22 cellular contexts compared by ENCODE assay signal in the genomic region with DNA sequence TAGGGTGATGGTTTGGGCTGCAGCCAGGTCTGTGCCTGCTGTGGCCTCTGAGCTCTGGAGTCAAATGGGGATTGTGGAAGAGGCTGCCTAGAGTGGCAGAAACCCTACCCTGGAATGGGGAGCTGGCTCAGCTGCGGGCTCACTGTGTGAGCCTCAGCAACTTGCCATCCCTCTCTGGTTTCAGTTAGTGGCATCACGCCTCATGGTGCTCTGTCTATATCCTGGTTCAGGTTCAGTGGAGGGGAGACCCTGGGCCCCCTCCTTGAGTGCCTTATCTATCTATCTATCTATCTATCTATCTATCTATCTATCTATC.
DNase-seq lines count a peak whose midpoint lies in the region; ATAC-seq, FAIRE-seq and TF ChIP-seq lines count a peak whose summit lies in the region.
"Had no signal": no experiment of that assay in that cellular context is flagged by ENCODE, and none has a peak within 500 bp of the region (broad histone marks: within the 10 kb centered on the region; RNA-seq: fewer than 3 reads in every experiment).

No MANE protein-coding gene starts in this region.

- H3K4me3 ChIP-seq in K562, result no peak overlapping the region
- H3K4me3 ChIP-seq in neuronal stem cell (ENCODE audit: low read length in 2 of 2), result no peak overlapping the region
- H3K4me3 ChIP-seq: A549; BLaER1 treated with 17β-estradiol and CSF1 and Interleukin-3, amounts not matched to agents 10 nM and 100 nM; GM23338 had no signal

- CTCF ChIA-PET in K562 (lab: Yijun Ruan, JAX; ENCODE audit: low intra/inter-chr PET ratio), result no interaction called here

- H3K27ac ChIP-seq in K562 (ENCODE audit: extremely low read depth, low read depth, low read length) (no peak overlapping the region), neuronal stem cell (replicated peaks; ENCODE audit: low read length) (no peak overlapping the region)
- H3K27ac ChIP-seq: A549; BLaER1 treated with 17β-estradiol and CSF1 and Interleukin-3, amounts not matched to agents 10 nM and 100 nM had no signal

- H3K9ac ChIP-seq in K562 (ENCODE audit: insufficient read depth in 1 of 2, low read depth in 2 of 2, low read length in 2 of 2) (no peak overlapping the region), neuronal stem cell (ENCODE audit: low read depth, low read length, poor library complexity) (no peak overlapping the region)
- H3K9ac ChIP-seq: BLaER1 treated with 17β-estradiol and CSF1 and Interleukin-3, amounts not matched to agents 10 nM and 100 nM had no signal

- peak overlapping the region; percentile 9 for H3K18ac ChIP-seq in neuronal stem cell (ENCODE audit: low read length)

- H2BK12ac ChIP-seq in neuronal stem cell (ENCODE audit: low read length), result no peak overlapping the region

- ATAC-seq in K562, result no peak
- ATAC-seq: A549, GM23338, HCT116 had no signal

- H3K9me3 ChIP-seq in K562 (replicated peaks; ENCODE audit: control insufficient read depth, insufficient read depth, low read depth, low read length) (no peaks in the 10 kb centered on the region), neuronal stem cell (replicated peaks in 1 of 2; ENCODE audit: control insufficient read depth in 2 of 2, insufficient read depth in 1 of 2, low read depth in 1 of 2, low read length in 2 of 2) (no peaks in the 10 kb centered on the region)
- H3K9me3 ChIP-seq: BE2C had no signal

- FAIRE-seq in K562 (lab: Jason Lieb, UNC) (no peak), D721Med (lab: Jason Lieb, UNC) (no peak)
- FAIRE-seq: A549, G401.6, GM12892 had no signal

- no peaks in the 10 kb centered on the region for H3K9me1 ChIP-seq in K562 (ENCODE audit: control insufficient read depth, insufficient read depth, low read length)

- BruUV-seq in K562 (replicated peaks; lab: Mats Ljungman, UMichigan), result no TSS peak

- no peaks in the 10 kb centered on the region for H3K79me2 ChIP-seq in K562 (ENCODE audit: control insufficient read depth, insufficient read depth, low read length)

- in situ Hi-C loops in K562 (cut with MboI), result no loop called here

- TF ChIP-seq RAD21 in K562 (CRISPR knock-in tag; conservative IDR thresholded peaks at IDR 0.05 in 1 of 2, IDR thresholded peaks at IDR 0.05 in 1 of 2), result no peak

- intact Hi-C loops in K562 (cut with micrococcal nuclease), result no loop called here

- POLR2A ChIA-PET in K562 (lab: Yijun Ruan, JAX), result interaction anchor here (0.6 kb wide), 1 partner anchor 22 kb away, joined by 3 read pairs; no protein-coding TSS in a partner anchor

- no peak overlapping the region for H2BK120ac ChIP-seq in neuronal stem cell (ENCODE audit: low read depth, low read length)

- no peaks in the 10 kb centered on the region for H3K79me1 ChIP-seq in neuronal stem cell (ENCODE audit: low read depth, low read length)

- H3K36me3 ChIP-seq in K562 (ENCODE audit: control insufficient read depth, insufficient read depth, low read length), result no peaks in the 10 kb centered on the region
- no peaks in the 10 kb centered on the region for H3K36me3 ChIP-seq in neuronal stem cell (replicated peaks in 1 of 2; ENCODE audit: control insufficient read depth in 2 of 2, insufficient read depth in 2 of 2, low read length in 2 of 2)
- H3K36me3 ChIP-seq: BE2C; BLaER1 treated with 17β-estradiol and CSF1 and Interleukin-3, amounts not matched to agents 10 nM and 100 nM had no signal

- no peak for TF ChIP-seq CTCF in K562 (IDR thresholded peaks at IDR 0.05 in 2 of 3, conservative IDR thresholded peaks at IDR 0.05 in 1 of 3; ENCODE audit: insufficient read depth in 2 of 3, low read depth in 1 of 3, low read length in 3 of 3)
- no peak for TF ChIP-seq CTCF in D721Med (IDR thresholded peaks at IDR 0.05; ENCODE audit: insufficient read depth, missing control alignments)

- H4K20me1 ChIP-seq in K562 (replicated peaks; ENCODE audit: control insufficient read depth, insufficient read depth, low read length), result no peaks in the 10 kb centered on the region
- H4K20me1 ChIP-seq: BLaER1 treated with 17β-estradiol and CSF1 and Interleukin-3, amounts not matched to agents 10 nM and 100 nM had no signal

- no peak overlapping the region for H2BK15ac ChIP-seq in neuronal stem cell (ENCODE audit: low read length)

- WGBS in K562 (ENCODE audit: insufficient coverage, low coverage, missing lambda C conversion rate), result 50% methylated on average over 2 of the region's 2 CpGs
- WGBS in neuronal stem cell (ENCODE audit: extremely low coverage in 2 of 2, insufficient read length in 2 of 2, insufficient replicate concordance in 1 of 2), 2 donors, result no CpG with 5 or more reads among the region's 2 CpGs

- TF ChIP-seq EP300 in K562 (IDR thresholded peaks at IDR 0.05; ENCODE audit: low read length), result no peak

- H3K4me1 ChIP-seq in K562 (replicated peaks in 1 of 2; ENCODE audit: control insufficient read depth in 2 of 2, insufficient read depth in 2 of 2, low read length in 2 of 2) (no peaks in the 10 kb centered on the region), neuronal stem cell (ENCODE audit: control insufficient read depth in 2 of 2, insufficient read depth in 1 of 2, low read depth in 1 of 2, low read length in 2 of 2) (no peaks in the 10 kb centered on the region)
- H3K4me1 ChIP-seq: A549, BE2C had no signal

- H4K8ac ChIP-seq in neuronal stem cell (ENCODE audit: low read depth, low read length), result no peak overlapping the region

- TF ChIP-seq POLR2A in K562 (conservative IDR thresholded peaks at IDR 0.05), result no peak

- no peak overlapping the region for H3K14ac ChIP-seq in neuronal stem cell (ENCODE audit: low read length)

- no peak for DNase-seq in K562 (ENCODE audit: extremely low read depth in 1 of 4, low spot score in 3 of 4)
- peak; percentile 38 for DNase-seq in islet precursor cell
- no peak for DNase-seq in neuronal stem cell (ENCODE audit: low spot score)
- no peak for DNase-seq in COR-L47 (lab: John Stamatoyannopoulos, UW)
- no peak for DNase-seq in D721Med (ENCODE audit: insufficient read length, low spot score)
- no peak for DNase-seq in NCI-H226
- DNase-seq: 8988T; ACHN; AML-193; BE2C; Calu3; CD4-positive, alpha-beta T cell; CD8-positive, alpha-beta memory T cell; DMS153; DND-41; H9 had no signal

- H4K91ac ChIP-seq in neuronal stem cell (ENCODE audit: low read depth, low read length, poor library complexity), result no peak overlapping the region

- H3K4me2 ChIP-seq in K562 (ENCODE audit: insufficient read depth, low read length) (no peak overlapping the region), neuronal stem cell (ENCODE audit: insufficient read depth, low read length, poor library complexity, severe bottlenecking) (no peak overlapping the region)
- H3K4me2 ChIP-seq: A549, GM23338 had no signal

- H2AFZ ChIP-seq in K562 (ENCODE audit: low read depth, low read length) (no peak overlapping the region), neuronal stem cell (ENCODE audit: low read length) (no peak overlapping the region)
- H2AFZ ChIP-seq: GM23338 had no signal

- no peak overlapping the region for H2BK5ac ChIP-seq in neuronal stem cell (ENCODE audit: low read length)

- H2AK5ac ChIP-seq in neuronal stem cell (ENCODE audit: low read depth, low read length), result no peak overlapping the region

- no peak overlapping the region for H3K23ac ChIP-seq in neuronal stem cell (ENCODE audit: low read depth, low read length, poor library complexity)

- H3K27me3 ChIP-seq in K562 (ENCODE audit: control insufficient read depth in 2 of 2, insufficient read depth in 2 of 2, low read length in 2 of 2) (peaks cover 0 to 9% of the 10 kb centered on the region in 2 experiments; a peak in 2 of 5 replicates), neuronal stem cell (ENCODE audit: control insufficient read depth in 3 of 3, insufficient read depth in 3 of 3, low read depth in 1 of 3, low read length in 3 of 3) (no peaks in the 10 kb centered on the region)
- H3K27me3 ChIP-seq: BE2C; BLaER1 treated with 17β-estradiol and CSF1 and Interleukin-3, amounts not matched to agents 10 nM and 100 nM had no signal

- no peak overlapping the region for H3K4ac ChIP-seq in neuronal stem cell (ENCODE audit: low read length)

TF ChIP-seq in K562, 482 proteins besides CTCF, POLR2A, EP300 and RAD21:
- TF ChIP-seq TCF7L2 (IDR thresholded peaks at IDR 0.05; ENCODE audit: low read depth, low read length) (no peak), DPF2 (IDR thresholded peaks at IDR 0.05) (no peak), NBN (IDR thresholded peaks at IDR 0.05; ENCODE audit: low read depth) (no peak), DACH1 (IDR thresholded peaks at IDR 0.05; ENCODE audit: partially characterized antibody) (peak; percentile 8), CEBPG (CRISPR knock-in tag; IDR thresholded peaks at IDR 0.05) (no peak), CEBPG (tag; conservative IDR thresholded peaks at IDR 0.05 in 1 of 2, IDR thresholded peaks at IDR 0.05 in 1 of 2) (no peak), ZNF444 (CRISPR knock-in tag; IDR thresholded peaks at IDR 0.05) (no peak)
- TF ChIP-seq, protein P1, sequence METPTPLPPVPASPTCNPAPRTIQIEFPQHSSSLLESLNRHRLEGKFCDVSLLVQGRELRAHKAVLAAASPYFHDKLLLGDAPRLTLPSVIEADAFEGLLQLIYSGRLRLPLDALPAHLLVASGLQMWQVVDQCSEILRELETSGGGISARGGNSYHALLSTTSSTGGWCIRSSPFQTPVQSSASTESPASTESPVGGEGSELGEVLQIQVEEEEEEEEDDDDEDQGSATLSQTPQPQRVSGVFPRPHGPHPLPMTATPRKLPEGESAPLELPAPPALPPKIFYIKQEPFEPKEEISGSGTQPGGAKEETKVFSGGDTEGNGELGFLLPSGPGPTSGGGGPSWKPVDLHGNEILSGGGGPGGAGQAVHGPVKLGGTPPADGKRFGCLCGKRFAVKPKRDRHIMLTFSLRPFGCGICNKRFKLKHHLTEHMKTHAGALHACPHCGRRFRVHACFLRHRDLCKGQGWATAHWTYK (CRISPR knock-in tag; IDR thresholded peaks at IDR 0.05), result no peak
- TF ChIP-seq, protein P2, sequence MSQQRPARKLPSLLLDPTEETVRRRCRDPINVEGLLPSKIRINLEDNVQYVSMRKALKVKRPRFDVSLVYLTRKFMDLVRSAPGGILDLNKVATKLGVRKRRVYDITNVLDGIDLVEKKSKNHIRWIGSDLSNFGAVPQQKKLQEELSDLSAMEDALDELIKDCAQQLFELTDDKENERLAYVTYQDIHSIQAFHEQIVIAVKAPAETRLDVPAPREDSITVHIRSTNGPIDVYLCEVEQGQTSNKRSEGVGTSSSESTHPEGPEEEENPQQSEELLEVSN (IDR thresholded peaks at IDR 0.05; ENCODE audit: borderline replicate concordance in 1 of 2, extremely low read depth in 1 of 2, insufficient read depth in 1 of 2, insufficient read length in 1 of 2, low read depth in 1 of 2, low read length in 1 of 2, poor library complexity in 1 of 2, severe bottlenecking in 1 of 2), result no peak
